13 cellular contexts compared by ENCODE assay signal in genomic region chr6:3518356-3518841, GRCh38.
DNase-seq lines count a peak whose midpoint lies in the region; ATAC-seq and TF ChIP-seq lines count a peak whose summit lies in the region.
"Had no signal": no experiment of that assay in that cellular context is flagged by ENCODE, and none has a peak within 500 bp of the region (broad histone marks: within the 10 kb centered on the region; RNA-seq: fewer than 3 reads in every experiment).

No MANE protein-coding gene starts in this region.

- peaks cover 14% of the 10 kb centered on the region for H3K9me1 ChIP-seq in IMR-90 (ENCODE audit: insufficient read depth, low read length)

- H4K20me1 ChIP-seq in IMR-90 (ENCODE audit: insufficient read depth, low read length): no peaks in the 10 kb centered on the region

- H3K36me3 ChIP-seq in IMR-90 (ENCODE audit: control insufficient read depth, insufficient read depth, low read length) (no peaks in the 10 kb centered on the region), breast epithelium (no peaks in the 10 kb centered on the region)
- H3K36me3 ChIP-seq: neutrophil had no signal

- H2AK9ac ChIP-seq in IMR-90 (replicated peaks; ENCODE audit: low read depth, low read length, poor library complexity): peak overlapping the region; percentile 6

- ATAC-seq in IMR-90 (ENCODE audit: low read depth) (peak; percentile 57), HG02884 (IDR thresholded peaks at IDR 0.05; ENCODE audit: unreplicated experiment) (no peak)

- H2AFZ ChIP-seq in IMR-90 (replicated peaks; ENCODE audit: low read length, poor library complexity): peak overlapping the region; percentile 79

- peaks cover 29% of the 10 kb centered on the region for H3K4me1 ChIP-seq in IMR-90 (ENCODE audit: control insufficient read depth, insufficient read depth, low read length)
- H3K4me1 ChIP-seq in breast epithelium: peaks cover 6 to 8% of the 10 kb centered on the region in 2 donors

- POLR2A ChIA-PET in IMR-90 (lab: Charles Lee; ENCODE audit: unreplicated experiment): no interaction called here

- TF ChIP-seq CTCF in IMR-90 (conservative IDR thresholded peaks at IDR 0.05; ENCODE audit: low read depth, low read length): no peak
- no peak for TF ChIP-seq CTCF in breast epithelium (IDR thresholded peaks at IDR 0.05)

- H3K36me3 Mint-ChIP-seq in activated T-helper 1 cell treated with anti-CD3 and anti-CD28 coated beads, Interleukin-12 subunit alpha, Interleukin-12 subunit beta, Interleukin-2, Interleukin-4 antibody, amounts not matched to agents 30 ng/mL and 10 ng/mL and 1 ng/mL, durations not matched to agents 14 hours and 24 hours and 36 hours (ENCODE audit: low read depth): no peaks in the 10 kb centered on the region
- H3K36me3 Mint-ChIP-seq in activated T-cell treated with anti-CD3 and anti-CD28 coated beads, Interleukin-2, amount 50 U/mL, for 24 hours (ENCODE audit: low read depth): no peaks in the 10 kb centered on the region

- H3K4me1 Mint-ChIP-seq in activated T-helper 1 cell treated with anti-CD3 and anti-CD28 coated beads, Interleukin-12 subunit alpha, Interleukin-12 subunit beta, Interleukin-2, Interleukin-4 antibody, amounts not matched to agents 30 ng/mL and 10 ng/mL and 1 ng/mL, durations not matched to agents 14 hours and 24 hours and 36 hours (ENCODE audit: low read depth): no peaks in the 10 kb centered on the region
- no peaks in the 10 kb centered on the region for H3K4me1 Mint-ChIP-seq in activated T-cell treated with anti-CD3 and anti-CD28 coated beads, Interleukin-2, amount 50 U/mL, for 24 hours (ENCODE audit: low read depth)

- intact Hi-C loops in IMR-90 (cut with micrococcal nuclease) (no loop called here), breast epithelium (cut with DNase I; ENCODE audit: low total_unique reads) (loop anchor here (10.0 kb wide), 1 partner anchor 234 kb away; no protein-coding TSS in a partner anchor)
- intact Hi-C loops in activated T-helper 1 cell treated with anti-CD3 and anti-CD28 coated beads, Interleukin-12 subunit alpha, Interleukin-12 subunit beta, Interleukin-2, Interleukin-4 antibody, amounts not matched to agents 30 ng/mL and 10 ng/mL and 1 ng/mL, durations not matched to agents 14 hours and 24 hours and 36 hours (cut with micrococcal nuclease): no loop called here

- peak overlapping the region; percentile 96 for H2BK120ac ChIP-seq in IMR-90 (ENCODE audit: low read depth, low read length)

- H3K9ac ChIP-seq in IMR-90 (ENCODE audit: low read depth, low read length): peak overlapping the region; percentile 19; the same call in 1 of the 2 replicates

- H2BK5ac ChIP-seq in IMR-90 (ENCODE audit: low read depth, low read length, poor library complexity, severe bottlenecking): peak overlapping the region; percentile 74

- peaks cover 2% of the 10 kb centered on the region for H3K27me3 Mint-ChIP-seq in activated T-helper 1 cell treated with anti-CD3 and anti-CD28 coated beads, Interleukin-12 subunit alpha, Interleukin-12 subunit beta, Interleukin-2, Interleukin-4 antibody, amounts not matched to agents 30 ng/mL and 10 ng/mL and 1 ng/mL, durations not matched to agents 14 hours and 24 hours and 36 hours (ENCODE audit: insufficient read depth)
- H3K27me3 Mint-ChIP-seq in activated T-cell treated with anti-CD3 and anti-CD28 coated beads, Interleukin-2, amount 50 U/mL, for 24 hours: peaks cover 49% of the 10 kb centered on the region

- H3K9me3 Mint-ChIP-seq in activated T-helper 1 cell treated with anti-CD3 and anti-CD28 coated beads, Interleukin-12 subunit alpha, Interleukin-12 subunit beta, Interleukin-2, Interleukin-4 antibody, amounts not matched to agents 30 ng/mL and 10 ng/mL and 1 ng/mL, durations not matched to agents 14 hours and 24 hours and 36 hours: no peaks in the 10 kb centered on the region
- no peaks in the 10 kb centered on the region for H3K9me3 Mint-ChIP-seq in activated T-cell treated with anti-CD3 and anti-CD28 coated beads, Interleukin-2, amount 50 U/mL, for 24 hours

- H2BK20ac ChIP-seq in IMR-90 (ENCODE audit: low read depth, low read length): peak overlapping the region; percentile 94

- H3K4me3 Mint-ChIP-seq in activated T-helper 1 cell treated with anti-CD3 and anti-CD28 coated beads, Interleukin-12 subunit alpha, Interleukin-12 subunit beta, Interleukin-2, Interleukin-4 antibody, amounts not matched to agents 30 ng/mL and 10 ng/mL and 1 ng/mL, durations not matched to agents 14 hours and 24 hours and 36 hours: no peak overlapping the region
- H3K4me3 Mint-ChIP-seq in activated T-cell treated with anti-CD3 and anti-CD28 coated beads, Interleukin-2, amount 50 U/mL, for 24 hours: no peak overlapping the region

- no peak overlapping the region for H3K27ac Mint-ChIP-seq in activated T-helper 1 cell treated with anti-CD3 and anti-CD28 coated beads, Interleukin-12 subunit alpha, Interleukin-12 subunit beta, Interleukin-2, Interleukin-4 antibody, amounts not matched to agents 30 ng/mL and 10 ng/mL and 1 ng/mL, durations not matched to agents 14 hours and 24 hours and 36 hours
- no peak overlapping the region for H3K27ac Mint-ChIP-seq in activated T-cell treated with anti-CD3 and anti-CD28 coated beads, Interleukin-2, amount 50 U/mL, for 24 hours

- H3K18ac ChIP-seq in IMR-90 (ENCODE audit: low read depth, low read length): peak overlapping the region; percentile 80

- peak overlapping the region; percentile 92 for H4K91ac ChIP-seq in IMR-90 (ENCODE audit: insufficient read depth, low read depth, low read length)

- H3K27ac ChIP-seq in IMR-90 (ENCODE audit: insufficient read depth, low read length): peak overlapping the region; percentile 56
- H3K27ac ChIP-seq in breast epithelium: peak overlapping the region; percentile 82 to 83
- H3K27ac ChIP-seq: neutrophil had no signal

- no peak for TF ChIP-seq POLR2A in IMR-90 (IDR thresholded peaks at IDR 0.05; ENCODE audit: low read depth, low read length)
- no peak for TF ChIP-seq POLR2A in breast epithelium (IDR thresholded peaks at IDR 0.05)

- peak overlapping the region; percentile 91 for H2AK5ac ChIP-seq in IMR-90 (ENCODE audit: low read depth, low read length)

- H3K27me3 ChIP-seq in IMR-90 (ENCODE audit: control insufficient read depth, insufficient read depth, low read length) (no peaks in the 10 kb centered on the region; the same call in 1 of the 2 replicates), breast epithelium (no peaks in the 10 kb centered on the region)

- peak overlapping the region; percentile 92 for H4K5ac ChIP-seq in IMR-90 (ENCODE audit: low read depth, low read length)

- in situ Hi-C loops in IMR-90 (cut with MboI; ENCODE audit: low sequenced_read_pairs): no loop called here

- H3K23ac ChIP-seq in IMR-90 (ENCODE audit: low read depth, low read length): peak overlapping the region; percentile 78

- H3K56ac ChIP-seq in IMR-90 (ENCODE audit: extremely low read depth, insufficient read depth, low read length): peak overlapping the region; percentile 77; the same call in 1 of the 2 replicates

- H3K9me3 ChIP-seq in IMR-90 (ENCODE audit: control insufficient read depth, insufficient read depth, low read length) (peaks cover 3% of the 10 kb centered on the region; the same call in 1 of the 2 replicates), breast epithelium (no peaks in the 10 kb centered on the region)
- H3K9me3 ChIP-seq: neutrophil had no signal

- no peaks in the 10 kb centered on the region for H3K79me1 ChIP-seq in IMR-90 (ENCODE audit: low read depth in 1 of 2, low read length in 2 of 2)

- H4K8ac ChIP-seq in IMR-90 (ENCODE audit: low read depth in 2 of 2, low read length in 2 of 2): peak overlapping the region; percentile 85 to 93

- 60% methylated on average over 2 of the region's 12 CpGs; no CpG with 5 or more reads in 1 of the 2 experiments for WGBS in IMR-90 (ENCODE audit: extremely low coverage in 2 of 2, insufficient read length in 1 of 2), 2 experiments

- H3K4me3 ChIP-seq in IMR-90 (ENCODE audit: insufficient read depth, low read depth, low read length): no peak overlapping the region
- no peak overlapping the region for H3K4me3 ChIP-seq in breast epithelium

- no peak for TF ChIP-seq RAD21 in IMR-90 (IDR thresholded peaks at IDR 0.05; ENCODE audit: low read length)

- BruUV-seq in IMR-90 (replicated peaks; lab: Mats Ljungman, UMichigan): no TSS peak

- CTCF ChIA-PET in IMR-90 (lab: Yijun Ruan, JAX): interaction anchor here (1.0 kb wide), 1 partner anchor 213 kb away, joined by 3 read pairs; no protein-coding TSS in a partner anchor

- no peak overlapping the region; the same call in 1 of the 2 replicates for H3K4me2 ChIP-seq in IMR-90 (ENCODE audit: low read depth, low read length)

- peak overlapping the region; percentile 84; the same call in 2 of the 3 replicates for H2BK15ac ChIP-seq in IMR-90 (ENCODE audit: low read depth, low read length)

- DNase-seq in AG08395 (ENCODE audit: low spot score) (peak; percentile 90), IMR-90 (peak; percentile 73), breast epithelium (ENCODE audit: low spot score in 2 of 2) (peak; percentile 76 to 78), lung microvascular endothelial cell (ENCODE audit: low read depth in 2 of 2) (peak; percentile 33 to 86)
- DNase-seq in activated CD8-positive, alpha-beta memory T cell treated with anti-CD3 and anti-CD28 coated beads, Interleukin-2, amount 50 U/mL, for 4 hours: no peak
- DNase-seq in activated T-helper 1 cell treated with anti-CD3 and anti-CD28 coated beads, Interleukin-12 subunit alpha, Interleukin-12 subunit beta, Interleukin-2, Interleukin-4 antibody, amounts not matched to agents 30 ng/mL and 10 ng/mL and 1 ng/mL, durations not matched to agents 14 hours and 24 hours and 36 hours (ENCODE audit: low spot score): no peak
- DNase-seq in activated T-cell treated with anti-CD3 and anti-CD28 coated beads, Interleukin-2, amount 50 U/mL, for 24 hours: no peak
- DNase-seq: activated CD4-positive, CD25-positive, alpha-beta regulatory T cell treated with anti-CD3 and anti-CD28 coated beads, Interleukin-2, amount 50 U/mL, for 72 hours; COR-L47; NCI-H1436; stimulated activated naive CD4-positive, alpha-beta T cell had no signal

- dilution Hi-C loops in IMR-90 (cut with HindIII; ENCODE audit: low sequenced_read_pairs, unreplicated experiment): no loop called here

- peak overlapping the region; percentile 74 for H3K14ac ChIP-seq in IMR-90 (replicated peaks; ENCODE audit: low read depth, low read length)

- peak overlapping the region; percentile 95 for H3K4ac ChIP-seq in IMR-90 (ENCODE audit: low read depth, low read length)

TF ChIP-seq in IMR-90, 13 proteins besides CTCF, POLR2A, EP300 and RAD21:
- 0 out of 2 replicates have a peak, but pooled peaks have one; percentile 3 for TF ChIP-seq SMC3 (IDR thresholded peaks at IDR 0.05; ENCODE audit: low read depth, low read length)
- no peak for TF ChIP-seq CEBPB (IDR thresholded peaks at IDR 0.05; ENCODE audit: low read depth, low read length)
- TF ChIP-seq NFE2L2 (IDR thresholded peaks at IDR 0.05; ENCODE audit: low read depth, low read length): peak; percentile 45; the same call in 1 of the 2 replicates
- TF ChIP-seq MAFK (IDR thresholded peaks at IDR 0.05; ENCODE audit: low read depth, low read length): 0 out of 2 replicates have a peak, but pooled peaks have one; percentile 13
- peak; percentile 52; the same call in 1 of the 2 replicates for TF ChIP-seq FOS (IDR thresholded peaks at IDR 0.05; ENCODE audit: low read depth, low read length)

Comparison
In these comparisons a context has a peak if more than half of its experiments do, and no peak if none do; other contexts are left out.
1. DNase-seq: peak in AG08395 (single experiment), IMR-90 (single experiment), breast epithelium (2 of 2) and lung microvascular endothelial cell (2 of 2); none in activated CD8-positive, alpha-beta memory T cell treated with anti-CD3 and anti-CD28 coated beads, Interleukin-2, amount 50 U/mL, for 4 hours (single experiment), activated T-helper 1 cell treated with anti-CD3 and anti-CD28 coated beads, Interleukin-12 subunit alpha, Interleukin-12 subunit beta, Interleukin-2, Interleukin-4 antibody, amounts not matched to agents 30 ng/mL and 10 ng/mL and 1 ng/mL, durations not matched to agents 14 hours and 24 hours and 36 hours (single experiment) and activated T-cell treated with anti-CD3 and anti-CD28 coated beads, Interleukin-2, amount 50 U/mL, for 24 hours (single experiment).